Comparison of ENCODE assay signal across 1 cellular context in genomic region chr1:244265507-244265906, GRCh38.
TF ChIP-seq lines count a peak whose summit lies in the region.

No MANE protein-coding gene starts in this region.

TF ChIP-seq in H1, 55 proteins besides CTCF, POLR2A, EP300 and RAD21 (continued from another document):
- no peak for TF ChIP-seq POLR2AphosphoS5 (IDR thresholded peaks at IDR 0.05; ENCODE audit: low read depth, low read length)
- no peak for TF ChIP-seq BACH1 (IDR thresholded peaks at IDR 0.05; ENCODE audit: low read length)
- TF ChIP-seq HDAC6 (IDR thresholded peaks at IDR 0.05; ENCODE audit: low read depth, low read length), result no peak
- no peak for TF ChIP-seq JUN (IDR thresholded peaks at IDR 0.05; ENCODE audit: low read depth, low read length)
- TF ChIP-seq FOSL1 (IDR thresholded peaks at IDR 0.05; ENCODE audit: insufficient read depth, low read depth, low read length), result no peak
